Comparison of ENCODE assay signal across 1 cellular context in genomic region chr16:29911676-29912010, GRCh38.
TF ChIP-seq lines count a peak whose summit lies in the region.

No MANE protein-coding gene starts in this region.

TF ChIP-seq in HepG2, 621 proteins besides CTCF, POLR2A, EP300 and RAD21:
- TF ChIP-seq ZBTB8A (CRISPR knock-in tag; IDR thresholded peaks at IDR 0.05; ENCODE audit: borderline replicate concordance, low read depth) (no peak), ZNF263 (CRISPR knock-in tag; IDR thresholded peaks at IDR 0.05) (0 out of 2 replicates have a peak, but pooled peaks have one; percentile 6), MTA1 (CRISPR knock-in tag; IDR thresholded peaks at IDR 0.05; ENCODE audit: borderline replicate concordance) (peak; percentile 37; the same call in 1 of the 2 replicates)
- TF ChIP-seq, protein P1, sequence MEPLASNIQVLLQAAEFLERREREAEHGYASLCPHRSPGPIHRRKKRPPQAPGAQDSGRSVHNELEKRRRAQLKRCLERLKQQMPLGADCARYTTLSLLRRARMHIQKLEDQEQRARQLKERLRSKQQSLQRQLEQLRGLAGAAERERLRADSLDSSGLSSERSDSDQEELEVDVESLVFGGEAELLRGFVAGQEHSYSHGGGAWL (CRISPR knock-in tag; IDR thresholded peaks at IDR 0.05) = 0 out of 2 replicates have a peak, but pooled peaks have one; percentile 1
